20 cellular contexts compared by ENCODE assay signal in the genomic region with DNA sequence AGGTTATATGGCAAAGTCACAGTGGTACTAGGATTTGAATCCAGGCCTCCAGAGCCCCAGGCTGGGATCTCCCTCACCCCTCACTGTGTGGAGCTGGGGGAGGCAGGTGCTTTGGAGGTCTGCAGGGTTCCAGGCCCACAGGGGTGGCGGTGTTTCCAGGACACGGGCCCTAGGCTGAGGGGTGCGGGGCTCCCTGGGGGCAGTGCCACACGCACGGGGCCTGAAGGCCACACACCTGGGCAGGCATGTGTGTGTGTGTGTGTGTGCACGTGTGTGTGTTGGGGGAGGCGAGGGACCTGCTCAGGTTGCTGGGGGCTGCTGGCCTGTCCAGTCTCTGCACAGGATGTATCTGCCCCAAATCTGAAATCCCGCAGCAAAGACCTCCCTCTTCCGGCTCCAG. TPM values are rescaled to one million over a fixed set of nuclear protein-coding genes. Genes with fewer than 3 reads are reported as not detected.
"Had no signal": no experiment of that assay in that cellular context is flagged by ENCODE, and none has a peak within 500 bp of the region (broad histone marks: within the 10 kb centered on the region; RNA-seq: fewer than 3 reads in every experiment).

No MANE protein-coding gene starts in this region.

- DNase-seq: cortex of kidney; effector CD4-positive, alpha-beta T cell; hypothalamus; immature natural killer cell; islet precursor cell; left ventricle myocardium superior; lower lobe of right lung; naive thymus-derived CD8-positive, alpha-beta T cell; nephron progenitor cell; nucleus accumbens; spleen; stimulated activated CD4-positive, alpha-beta T cell treated with anti-CD3 and anti-CD28 coated beads, Interleukin-4, amount 100 ng/mL, for 4 hours; thyroid gland; trophoblast cell had no signal

- H3K4me3 ChIP-seq: lower lobe of right lung, prostate gland, right atrium auricular region, skin epidermis, spleen, thyroid gland, vagina had no signal

- H3K27me3 ChIP-seq: right atrium auricular region, spleen, thyroid gland, vagina had no signal

- H3K27me3 Mint-ChIP-seq: naive thymus-derived CD8-positive, alpha-beta T cell; stimulated activated memory B cell treated with anti-CD40 and anti-IgM and Interleukin-4, amounts not matched to agents 10 μg/mL and 1 μg/mL and 100 μg/mL, for 72 hours; stimulated activated naive CD8-positive, alpha-beta T cell treated with anti-CD3 and anti-CD28 coated beads, Interleukin-15, Interleukin-2, amounts not matched to agents 100 ng/mL and 50 ng/mL, for 24 hours had no signal

- H3K36me3 ChIP-seq: prostate gland, vagina had no signal

- ATAC-seq: left ventricle myocardium superior; lower lobe of right lung; stimulated activated memory B cell treated with anti-CD40 and anti-IgM and Interleukin-4, amounts not matched to agents 10 μg/mL and 1 μg/mL and 100 μg/mL, for 72 hours had no signal

- H3K27ac Mint-ChIP-seq: immature natural killer cell; nephron progenitor cell; stimulated activated memory B cell treated with anti-CD40 and anti-IgM and Interleukin-4, amounts not matched to agents 10 μg/mL and 1 μg/mL and 100 μg/mL, for 72 hours; stimulated activated naive CD8-positive, alpha-beta T cell treated with anti-CD3 and anti-CD28 coated beads, Interleukin-15, Interleukin-2, amounts not matched to agents 100 ng/mL and 50 ng/mL, for 24 hours had no signal

- H3K9me3 Mint-ChIP-seq: immature natural killer cell; naive thymus-derived CD8-positive, alpha-beta T cell; nephron progenitor cell; stimulated activated memory B cell treated with anti-CD40 and anti-IgM and Interleukin-4, amounts not matched to agents 10 μg/mL and 1 μg/mL and 100 μg/mL, for 72 hours; stimulated activated naive CD8-positive, alpha-beta T cell treated with anti-CD3 and anti-CD28 coated beads, Interleukin-15, Interleukin-2, amounts not matched to agents 100 ng/mL and 50 ng/mL, for 24 hours had no signal

- H3K4me1 ChIP-seq: prostate gland had no signal

- H3K4me3 Mint-ChIP-seq: immature natural killer cell; naive thymus-derived CD8-positive, alpha-beta T cell; nephron progenitor cell; stimulated activated memory B cell treated with anti-CD40 and anti-IgM and Interleukin-4, amounts not matched to agents 10 μg/mL and 1 μg/mL and 100 μg/mL, for 72 hours; stimulated activated naive CD8-positive, alpha-beta T cell treated with anti-CD3 and anti-CD28 coated beads, Interleukin-15, Interleukin-2, amounts not matched to agents 100 ng/mL and 50 ng/mL, for 24 hours had no signal

- H3K9me3 ChIP-seq: lower lobe of right lung, prostate gland, right atrium auricular region, spleen, thyroid gland, vagina had no signal

- H3K27ac ChIP-seq: lower lobe of right lung, prostate gland, right atrium auricular region, skin epidermis, thyroid gland, vagina had no signal

RNA-seq across cellular contexts. Expression of gene HTRA3, which starts 51.7 kb away (rescaled TPM):
- total RNA-seq: naive thymus-derived CD8-positive, alpha-beta T cell had no signal
- polyA plus RNA-seq: immature natural killer cell; naive thymus-derived CD8-positive, alpha-beta T cell had no signal
